Comparison of ENCODE assay signal across 12 cellular contexts in the genomic region with DNA sequence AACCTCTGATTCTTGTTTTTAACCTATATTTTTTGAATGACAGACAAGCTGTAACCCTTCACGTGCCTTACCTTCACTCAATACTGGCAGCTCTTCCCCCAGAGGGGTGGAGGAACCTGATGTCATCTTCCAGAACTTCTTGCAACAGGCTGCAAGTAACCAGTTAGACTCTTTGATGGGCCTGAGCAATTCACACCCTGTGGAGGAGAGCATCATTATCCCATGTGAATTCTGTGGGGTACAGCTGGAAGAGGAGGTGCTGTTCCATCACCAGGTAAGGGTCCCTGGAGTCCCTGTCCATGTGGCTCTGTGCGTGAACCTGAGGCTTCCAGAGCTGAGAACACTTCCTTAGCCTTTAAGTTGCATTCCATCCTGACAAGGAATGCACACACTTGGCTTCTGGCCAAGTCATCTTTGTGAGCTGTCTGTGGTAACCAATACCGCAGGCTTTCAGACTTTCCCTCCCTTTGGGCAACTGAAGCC. TPM values are rescaled to one million over a fixed set of nuclear protein-coding genes. Genes with fewer than 3 reads are reported as not detected.
DNase-seq lines count a peak whose midpoint lies in the region; ATAC-seq, FAIRE-seq and TF ChIP-seq lines count a peak whose summit lies in the region.
"Had no signal": no experiment of that assay in that cellular context is flagged by ENCODE, and none has a peak within 500 bp of the region (broad histone marks: within the 10 kb centered on the region; RNA-seq: fewer than 3 reads in every experiment).

No MANE protein-coding gene starts in this region.

- H3K27me3 ChIP-seq in HCT116 (ENCODE audit: insufficient read depth, low read length) (no peaks in the 10 kb centered on the region), astrocyte (ENCODE audit: insufficient read depth, low read length) (no peaks in the 10 kb centered on the region)
- H3K27me3 ChIP-seq: vagina had no signal

- ATAC-seq in HCT116 = peak; percentile 34
- ATAC-seq in left ventricle myocardium superior = no peak
- ATAC-seq: GM23338 had no signal

- H3K27ac Mint-ChIP-seq in astrocyte (ENCODE audit: unreplicated experiment) = peak overlapping the region; percentile 80
- H3K27ac Mint-ChIP-seq: GM23338 had no signal

- H3K79me2 ChIP-seq in HCT116 (ENCODE audit: insufficient read depth, low read length) (no peaks in the 10 kb centered on the region), astrocyte (ENCODE audit: insufficient read depth, low read length) (no peaks in the 10 kb centered on the region)

- TF ChIP-seq POLR2A in HCT116 (IDR thresholded peaks at IDR 0.05; ENCODE audit: borderline replicate concordance, extremely low read depth, insufficient read depth, insufficient read length) = no peak

- H3K4me1 ChIP-seq in HCT116 (ENCODE audit: control insufficient read depth in 1 of 2, insufficient read depth in 2 of 2, low read length in 2 of 2) = peaks cover 0 to 18% of the 10 kb centered on the region in 2 experiments; a peak in 2 of 4 replicates
- H3K4me1 ChIP-seq in astrocyte (ENCODE audit: insufficient read depth, low read length) = no peaks in the 10 kb centered on the region
- H3K4me1 ChIP-seq: vagina had no signal

- no peaks in the 10 kb centered on the region for H4K20me1 ChIP-seq in HCT116 (ENCODE audit: insufficient read depth)
- peaks cover 3% of the 10 kb centered on the region for H4K20me1 ChIP-seq in astrocyte (ENCODE audit: insufficient read depth, low read length)

- no peaks in the 10 kb centered on the region for H3K9me2 ChIP-seq in HCT116 (ENCODE audit: insufficient read depth)

- H3K9ac ChIP-seq in HCT116 (ENCODE audit: low read length) = no peak overlapping the region
- no peak overlapping the region for H3K9ac ChIP-seq in astrocyte (ENCODE audit: low read length)

- POLR2A ChIA-PET in HCT116 (lab: Charles Lee) = no interaction called here

- TF ChIP-seq CTCF in HCT116 (IDR thresholded peaks at IDR 0.05 in 2 of 3, conservative IDR thresholded peaks at IDR 0.05 in 1 of 3; ENCODE audit: borderline replicate concordance in 1 of 3, insufficient read depth in 1 of 3, low read depth in 2 of 3, low read length in 2 of 3) (no peak), astrocyte (IDR thresholded peaks at IDR 0.05; ENCODE audit: insufficient read depth, low read depth, low read length) (no peak)

- intact Hi-C loops in HCT116 (cut with micrococcal nuclease) (no loop called here), left ventricle myocardium superior (cut with micrococcal nuclease) (no loop called here)

- CTCF ChIA-PET in HCT116 (lab: Charles Lee) = no interaction called here

- H3K4me3 Mint-ChIP-seq in astrocyte (ENCODE audit: unreplicated experiment) = no peak overlapping the region
- H3K4me3 Mint-ChIP-seq: GM23338 had no signal

- H3K4me1 Mint-ChIP-seq in astrocyte (ENCODE audit: low read depth, unreplicated experiment) = peaks cover 2% of the 10 kb centered on the region
- H3K4me1 Mint-ChIP-seq: GM23338 had no signal

- H2AFZ ChIP-seq in HCT116 (ENCODE audit: low read depth, low read length, poor library complexity, severe bottlenecking) (no peak overlapping the region), astrocyte (ENCODE audit: low read depth, low read length) (no peak overlapping the region)
- H2AFZ ChIP-seq: GM23338 had no signal

- no peak overlapping the region for H3K4me3 ChIP-seq in HCT116 (replicated peaks in 1 of 2; ENCODE audit: low read depth in 1 of 2, low read length in 2 of 2)
- H3K4me3 ChIP-seq in astrocyte (ENCODE audit: insufficient read depth, low read depth, low read length) = no peak overlapping the region
- H3K4me3 ChIP-seq: GM23338, vagina had no signal

- peak; percentile 9 for FAIRE-seq in astrocyte (lab: Jason Lieb, UNC)
- FAIRE-seq: colon had no signal

- H3K27ac ChIP-seq in HCT116 (ENCODE audit: low read depth, low read length) = no peak overlapping the region
- H3K27ac ChIP-seq in astrocyte (ENCODE audit: low read depth, low read length) = peak overlapping the region; percentile 18
- H3K27ac ChIP-seq: vagina had no signal

- H3K9me3 Mint-ChIP-seq in astrocyte (ENCODE audit: unreplicated experiment) = no peaks in the 10 kb centered on the region
- H3K9me3 Mint-ChIP-seq: GM23338 had no signal

- TF ChIP-seq RAD21 in HCT116 (IDR thresholded peaks at IDR 0.05; ENCODE audit: low read depth) = no peak

- no peaks in the 10 kb centered on the region for H3K27me3 Mint-ChIP-seq in astrocyte (ENCODE audit: low read depth, unreplicated experiment)

- H3K36me3 ChIP-seq in HCT116 (ENCODE audit: control insufficient read depth in 1 of 2, insufficient read depth in 2 of 2, low read length in 2 of 2) = peaks cover 26 to 64% of the 10 kb centered on the region in 2 experiments
- H3K36me3 ChIP-seq in astrocyte (ENCODE audit: insufficient read depth, low read length) = peaks cover 37% of the 10 kb centered on the region

- peaks cover 27% of the 10 kb centered on the region for H3K36me3 Mint-ChIP-seq in astrocyte (ENCODE audit: low read depth, unreplicated experiment)

- H3K4me2 ChIP-seq in HCT116 (ENCODE audit: low read length) (no peak overlapping the region), astrocyte (ENCODE audit: low read length) (peak overlapping the region; percentile 31)
- H3K4me2 ChIP-seq: GM23338 had no signal

- no peaks in the 10 kb centered on the region for H3K9me3 ChIP-seq in HCT116 (ENCODE audit: control insufficient read depth in 1 of 2, insufficient read depth in 1 of 2, low read depth in 1 of 2, low read length in 2 of 2)
- H3K9me3 ChIP-seq in astrocyte (ENCODE audit: insufficient read depth, low read depth, low read length) = no peaks in the 10 kb centered on the region
- H3K9me3 ChIP-seq: vagina had no signal

- DNase-seq in AG08395 (ENCODE audit: low spot score) = peak; percentile 42
- DNase-seq in HCT116 (ENCODE audit: low read depth, low spot score) = no peak
- peak; percentile 70 for DNase-seq in astrocyte (ENCODE audit: low read depth)
- DNase-seq in islet precursor cell = peak; percentile 72
- no peak for DNase-seq in NOMO-1 treated with DMSO at 0.1 percent for 48 hours (lab: John Stamatoyannopoulos, UW; ENCODE audit: unreplicated experiment)
- DNase-seq in putamen (ENCODE audit: low spot score) = no peak
- no peak for DNase-seq in left ventricle myocardium superior
- no peak for DNase-seq in hypothalamus (lab: John Stamatoyannopoulos, UW)
- DNase-seq: nucleus accumbens had no signal

- no TSS peak for BruUV-seq in HCT116 (replicated peaks; lab: Mats Ljungman, UMichigan)

- RAD21 ChIA-PET in HCT116 (lab: Charles Lee; ENCODE audit: low non-redundant PET in 1 of 2, low total read pairs in 2 of 2, uncharacterized antibody in 2 of 2, unreplicated experiment in 2 of 2) = no interaction called here

TF ChIP-seq in HCT116, 20 proteins besides CTCF, POLR2A, EP300 and RAD21:
- TF ChIP-seq TCF7L2 (IDR thresholded peaks at IDR 0.05; ENCODE audit: borderline replicate concordance, extremely low read depth, insufficient read depth, insufficient read length) (no peak), POLR2AphosphoS5 (IDR thresholded peaks at IDR 0.05; ENCODE audit: low read depth, low read length) (0 out of 2 replicates have a peak, but pooled peaks have one; percentile 13)

RNA-seq across cellular contexts. Expression of gene TRAFD1, which starts 22.7 kb away (rescaled TPM):
- total RNA-seq in HCT116 (2021; ENCODE audit: unreplicated experiment) (25.5 TPM), astrocyte (35.6 TPM in 2 replicates), left ventricle myocardium superior (18.7 TPM)
- 20.2 and 24.5 TPM in 2 replicates for polyA plus RNA-seq in HCT116 (2012)

RNA-seq across cellular contexts. Expression of gene NAA25, which starts 39.5 kb away (rescaled TPM):
- total RNA-seq in HCT116 (2021; ENCODE audit: unreplicated experiment) = 56.6 TPM
- 11.3 and 13.8 TPM in 2 replicates for polyA plus RNA-seq in HCT116 (2012)
- total RNA-seq in astrocyte = 32.8 and 35.2 TPM in 2 replicates
- 17.8 TPM for total RNA-seq in left ventricle myocardium superior

Comparison
In these comparisons a context has a peak if more than half of its experiments do, and no peak if none do; other contexts are left out.
1. DNase-seq: peak in AG08395 (single experiment), astrocyte (single experiment) and islet precursor cell (single experiment); none in HCT116 (single experiment), NOMO-1 treated with DMSO at 0.1 percent for 48 hours (single experiment), putamen (single experiment), left ventricle myocardium superior (single experiment) and hypothalamus (0 of 51).